ENCODE assay signal across 9 cellular contexts in the genomic region with DNA sequence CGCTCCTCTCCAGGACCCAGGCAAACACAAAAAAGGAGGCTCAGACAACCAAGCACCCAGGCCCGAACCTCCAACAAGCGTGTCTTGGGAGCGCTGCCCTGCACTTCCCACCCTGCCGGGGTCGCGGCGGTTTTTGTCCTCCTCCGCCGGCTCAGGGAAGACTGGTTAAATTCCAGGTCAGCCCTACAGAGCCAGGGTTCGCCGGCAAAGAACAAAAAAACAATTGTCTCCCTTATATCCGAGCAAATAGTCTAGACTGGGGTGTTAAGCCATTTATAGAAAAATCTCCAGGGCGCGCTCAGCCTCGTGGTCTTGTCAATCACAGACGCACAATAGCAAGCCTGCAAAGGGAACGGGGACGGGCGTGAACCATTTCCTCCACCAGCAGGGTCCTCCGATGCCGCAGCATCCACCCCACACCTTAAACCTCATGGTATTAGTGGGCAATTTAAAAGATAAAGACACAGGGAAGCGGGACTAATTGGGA. TPM values are rescaled to one million over a fixed set of nuclear protein-coding genes. Genes with fewer than 3 reads are reported as not detected.
DNase-seq lines count a peak whose midpoint lies in the region; ATAC-seq, FAIRE-seq and TF ChIP-seq lines count a peak whose summit lies in the region.
"Had no signal": no experiment of that assay in that cellular context is flagged by ENCODE, and none has a peak within 500 bp of the region (broad histone marks: within the 10 kb centered on the region; RNA-seq: fewer than 3 reads in every experiment).

No MANE protein-coding gene starts in this region.

- peak overlapping the region; percentile 70 for H3K4me3 ChIP-seq in choroid plexus epithelial cell (ENCODE audit: low read depth, low read length)
- H3K4me3 ChIP-seq in lower lobe of right lung: peak overlapping the region; percentile 72

- peaks cover 41% of the 10 kb centered on the region for H3K4me1 ChIP-seq in lower lobe of right lung

- no peak for FAIRE-seq in H54 (lab: Jason Lieb, UNC)
- FAIRE-seq: pancreas had no signal

- intact Hi-C loops in lower lobe of right lung (cut with DNase I): no loop called here

- no peaks in the 10 kb centered on the region for H3K9me3 ChIP-seq in lower lobe of right lung
- H3K9me3 ChIP-seq: pancreas had no signal

- H3K27ac ChIP-seq in lower lobe of right lung: peak overlapping the region; percentile 78
- peak overlapping the region; percentile 82 for H3K27ac ChIP-seq in temporal lobe (ENCODE audit: low read depth, low read length)

- no peaks in the 10 kb centered on the region for H3K27me3 ChIP-seq in lower lobe of right lung (ENCODE audit: low read depth)
- H3K27me3 ChIP-seq: pancreas had no signal

- ATAC-seq in lower lobe of right lung (peak in 1 of 2 donors; percentile 36), HG03439 (IDR thresholded peaks at IDR 0.05; ENCODE audit: unreplicated experiment) (no peak)

- H3K36me3 ChIP-seq in lower lobe of right lung: no peaks in the 10 kb centered on the region
- H3K36me3 ChIP-seq: pancreas had no signal

- peak; percentile 50 for DNase-seq in activated CD4-positive, alpha-beta T cell treated with anti-CD3 and anti-CD28 coated beads for 48 hours
- no peak for DNase-seq in activated CD4-positive, alpha-beta T cell treated with anti-CD3 and anti-CD28 coated beads for 1 hour
- DNase-seq in choroid plexus epithelial cell (ENCODE audit: low read depth) (peak; percentile 54), lower lobe of right lung (peak; percentile 54), H54 (ENCODE audit: insufficient read length, low spot score) (no peak), NCI-H1105 (lab: John Stamatoyannopoulos, UW) (no peak)

- no peak for TF ChIP-seq POLR2A in H54 (IDR thresholded peaks at IDR 0.05; ENCODE audit: low read depth, low read length)

- TF ChIP-seq CTCF in choroid plexus epithelial cell (conservative IDR thresholded peaks at IDR 0.05; ENCODE audit: low read depth, low read length): no peak
- TF ChIP-seq CTCF in lower lobe of right lung (IDR thresholded peaks at IDR 0.05): no peak

RNA-seq across cellular contexts. Expression of a gene that starts 46.9 kb away (rescaled TPM):
- 50.6 TPM for total RNA-seq in lower lobe of right lung
- total RNA-seq in temporal lobe: 32.2 TPM

Comparison
In these comparisons a context has a peak if more than half of its experiments do, and no peak if none do; other contexts are left out.
1. DNase-seq: peak in activated CD4-positive, alpha-beta T cell treated with anti-CD3 and anti-CD28 coated beads for 48 hours (single experiment), choroid plexus epithelial cell (single experiment) and lower lobe of right lung (single experiment); none in activated CD4-positive, alpha-beta T cell treated with anti-CD3 and anti-CD28 coated beads for 1 hour (single experiment), H54 (single experiment) and NCI-H1105 (single experiment).